Comparison of ENCODE assay signal across 12 cellular contexts in genomic region chr11:125020342-125020741, GRCh38. TPM values are rescaled to one million over a fixed set of nuclear protein-coding genes. Genes with fewer than 3 reads are reported as not detected.
A peak's percentile ranks its signal among the peaks of the same experiment; 100 is the strongest.
DNase-seq lines count a peak whose midpoint lies in the region; ATAC-seq and TF ChIP-seq lines count a peak whose summit lies in the region.
"Had no signal": no experiment of that assay in that cellular context is flagged by ENCODE, and none has a peak within 500 bp of the region (broad histone marks: within the 10 kb centered on the region; RNA-seq: fewer than 3 reads in every experiment).

No MANE protein-coding gene starts in this region.

- peak; percentile 67 for ATAC-seq in body of pancreas
- ATAC-seq: A549, HCT116 had no signal

- no peaks in the 10 kb centered on the region for H3K27me3 Mint-ChIP-seq in activated CD4-positive, alpha-beta T cell treated with anti-CD3 and anti-CD28 coated beads, Interleukin-2, amount 10 ng/mL, durations not matched to agents 7 days and 5 days
- H3K27me3 Mint-ChIP-seq: CD8-positive, alpha-beta memory T cell had no signal

- intact Hi-C loops in body of pancreas (cut with DNase I): no loop called here
- intact Hi-C loops in prostate gland (cut with DNase I): no loop called here

- peak; percentile 68 for DNase-seq in DMS53 (lab: John Stamatoyannopoulos, UW)
- DNase-seq in DMS53 treated with DMSO at 0.1 percent for 48 hours (lab: John Stamatoyannopoulos, UW; ENCODE audit: unreplicated experiment): peak; percentile 40
- DNase-seq in body of pancreas: no peak
- DNase-seq in prostate gland (ENCODE audit: low spot score): no peak
- no peak for DNase-seq in activated CD4-positive, alpha-beta T cell treated with anti-CD3 and anti-CD28 coated beads, Interleukin-2, amount 10 ng/mL, durations not matched to agents 7 days and 5 days
- DNase-seq in AG08395 (ENCODE audit: low spot score): no peak
- DNase-seq: Caco-2; CD8-positive, alpha-beta memory T cell; GM23248; IMR-90 had no signal

- TF ChIP-seq CTCF in body of pancreas (IDR thresholded peaks at IDR 0.05) (no peak), prostate gland (IDR thresholded peaks at IDR 0.05) (no peak)

- H3K9me3 ChIP-seq in body of pancreas (no peaks in the 10 kb centered on the region), prostate gland (no peaks in the 10 kb centered on the region)
- H3K9me3 ChIP-seq: A549, Caco-2 had no signal

- no peaks in the 10 kb centered on the region for H3K27me3 ChIP-seq in body of pancreas
- no peaks in the 10 kb centered on the region for H3K27me3 ChIP-seq in prostate gland (replicated peaks; ENCODE audit: insufficient read depth)

- CTCF ChIA-PET in activated CD4-positive, alpha-beta T cell treated with anti-CD3 and anti-CD28 coated beads, Interleukin-2, amount 10 ng/mL, durations not matched to agents 7 days and 5 days (lab: Charles Lee): no interaction called here

- H3K27ac Mint-ChIP-seq in activated CD4-positive, alpha-beta T cell treated with anti-CD3 and anti-CD28 coated beads, Interleukin-2, amount 10 ng/mL, durations not matched to agents 7 days and 5 days: no peak overlapping the region

- no peak overlapping the region for H3K4me3 ChIP-seq in body of pancreas
- no peak overlapping the region for H3K4me3 ChIP-seq in prostate gland
- H3K4me3 ChIP-seq: A549, GM23248 had no signal

- TF ChIP-seq POLR2A in body of pancreas (IDR thresholded peaks at IDR 0.05) (no peak), prostate gland (IDR thresholded peaks at IDR 0.05) (no peak)

- H3K27ac ChIP-seq in body of pancreas (peak overlapping the region in 2 of 4 donors; percentile 39 to 42), prostate gland (peak overlapping the region; percentile 73 to 79)
- H3K27ac ChIP-seq: A549, GM23248 had no signal

- no peak overlapping the region for H3K4me3 Mint-ChIP-seq in activated CD4-positive, alpha-beta T cell treated with anti-CD3 and anti-CD28 coated beads, Interleukin-2, amount 10 ng/mL, durations not matched to agents 7 days and 5 days
- H3K4me3 Mint-ChIP-seq: CD8-positive, alpha-beta memory T cell had no signal

- H3K36me3 Mint-ChIP-seq in activated CD4-positive, alpha-beta T cell treated with anti-CD3 and anti-CD28 coated beads, Interleukin-2, amount 10 ng/mL, durations not matched to agents 7 days and 5 days (ENCODE audit: low read depth): no peaks in the 10 kb centered on the region
- H3K36me3 Mint-ChIP-seq: CD8-positive, alpha-beta memory T cell had no signal

- H3K36me3 ChIP-seq in body of pancreas (replicated peaks in 1 of 2; ENCODE audit: insufficient read depth in 1 of 2, low read depth in 2 of 2): no peaks in the 10 kb centered on the region
- no peaks in the 10 kb centered on the region for H3K36me3 ChIP-seq in prostate gland

- whole genome bisulfite sequencing in body of pancreas, 2 donors: 19 to 20% methylated on average over 2 of the region's 2 CpGs
- 44% methylated on average over 2 of the region's 2 CpGs for WGBS in prostate gland

- POLR2A ChIA-PET in activated CD4-positive, alpha-beta T cell treated with anti-CD3 and anti-CD28 coated beads, Interleukin-2, amount 10 ng/mL, durations not matched to agents 7 days and 5 days (lab: Charles Lee): no interaction called here

- no peaks in the 10 kb centered on the region for H3K9me3 Mint-ChIP-seq in activated CD4-positive, alpha-beta T cell treated with anti-CD3 and anti-CD28 coated beads, Interleukin-2, amount 10 ng/mL, durations not matched to agents 7 days and 5 days
- H3K9me3 Mint-ChIP-seq: CD8-positive, alpha-beta memory T cell had no signal

- H3K4me1 ChIP-seq in body of pancreas (peaks cover 20% of the 10 kb centered on the region), prostate gland (replicated peaks) (no peaks in the 10 kb centered on the region)

- no peaks in the 10 kb centered on the region for H3K4me1 Mint-ChIP-seq in activated CD4-positive, alpha-beta T cell treated with anti-CD3 and anti-CD28 coated beads, Interleukin-2, amount 10 ng/mL, durations not matched to agents 7 days and 5 days
- H3K4me1 Mint-ChIP-seq: CD8-positive, alpha-beta memory T cell had no signal

RNA-seq across cellular contexts. Expression of gene SLC37A2, which starts 42.8 kb away (rescaled TPM):
- total RNA-seq in body of pancreas (1 to 10 TPM; 2.0 to 4.2 TPM), prostate gland (10 to 100 TPM; 10.2 to 13.3 TPM)
- under 1 TPM; 0.60 to 0.73 TPM for total RNA-seq in activated CD4-positive, alpha-beta T cell treated with anti-CD3 and anti-CD28 coated beads, Interleukin-2, amount 10 ng/mL, durations not matched to agents 7 days and 5 days

Comparison
In these comparisons a context has a peak if more than half of its experiments do, and no peak if none do; other contexts are left out.
1. DNase-seq: peak in DMS53 (single experiment) and DMS53 treated with DMSO at 0.1 percent for 48 hours (single experiment); none in body of pancreas (0 of 4), prostate gland (single experiment), activated CD4-positive, alpha-beta T cell treated with anti-CD3 and anti-CD28 coated beads, Interleukin-2, amount 10 ng/mL, durations not matched to agents 7 days and 5 days (single experiment) and AG08395 (single experiment).